ENCODE assay signal across 8 cellular contexts in genomic region chr12:48197967-48198618, GRCh38. TPM values are rescaled to one million over a fixed set of nuclear protein-coding genes. Genes with fewer than 3 reads are reported as not detected.
A peak's percentile ranks its signal among the peaks of the same experiment; 100 is the strongest.
DNase-seq lines count a peak whose midpoint lies in the region; ATAC-seq, FAIRE-seq and TF ChIP-seq lines count a peak whose summit lies in the region.

No MANE protein-coding gene starts in this region.

- peak overlapping the region; percentile 99 for H2AFZ ChIP-seq in keratinocyte (ENCODE audit: control insufficient read depth, low read length)

- no peaks in the 10 kb centered on the region for H3K9me3 ChIP-seq in keratinocyte (ENCODE audit: control insufficient read depth, low read depth, low read length)

- H3K36me3 ChIP-seq in keratinocyte (ENCODE audit: control insufficient read depth in 2 of 2, extremely low read depth in 1 of 2, insufficient read depth in 2 of 2, low read length in 2 of 2) = no peaks in the 10 kb centered on the region

- no peaks in the 10 kb centered on the region for H3K9me1 ChIP-seq in keratinocyte (ENCODE audit: control insufficient read depth, extremely low read depth, insufficient read depth, low read length)

- dilution Hi-C loops in keratinocyte (cut with MboI; ENCODE audit: extremely low pct_ligation_motif_present, low sequenced_read_pairs) = no loop called here

- DNase-seq in NCI-H2081 treated with DMSO at 0.1 percent for 48 hours (lab: John Stamatoyannopoulos, UW) (peak; percentile 94), cerebellar cortex (ENCODE audit: low spot score) (peak; percentile 99), keratinocyte (ENCODE audit: low read depth, low spot score) (peak; percentile 62), NCI-H2171 (lab: John Stamatoyannopoulos, UW) (no peak)
- DNase-seq in activated CD4-positive, CD25-positive, alpha-beta regulatory T cell treated with anti-CD3 and anti-CD28 coated beads, Interleukin-2, amount 50 U/mL, for 16 hours (ENCODE audit: low read depth, low spot score) = peak; percentile 84
- peak; percentile 76 to 78 for DNase-seq in stimulated activated CD4-positive, alpha-beta T cell treated with anti-CD3 and anti-CD28 coated beads, Interleukin-15, amount 100 ng/mL, for 1 hour (ENCODE audit: low read depth in 1 of 2, low spot score in 1 of 2)

- ATAC-seq in GM18498 (IDR thresholded peaks at IDR 0.05; ENCODE audit: unreplicated experiment) (peak; percentile 100), HG02852 (IDR thresholded peaks at IDR 0.05; ENCODE audit: unreplicated experiment) (peak; percentile 100)

- H3K4me2 ChIP-seq in keratinocyte (ENCODE audit: control insufficient read depth, extremely low read depth, insufficient read depth, low read depth, low read length) = peak overlapping the region; percentile 69

- peak in 1 of 3 experiments; percentile 23 for TF ChIP-seq CTCF in keratinocyte (optimal IDR thresholded peaks at IDR 0.05 in 1 of 3, IDR thresholded peaks at IDR 0.05 in 1 of 3, conservative IDR thresholded peaks at IDR 0.05 in 1 of 3; ENCODE audit: extremely low read depth in 1 of 3, insufficient read depth in 2 of 3, low read length in 3 of 3)

- H4K20me1 ChIP-seq in keratinocyte (ENCODE audit: control insufficient read depth, extremely low read depth, insufficient read depth, low read length) = no peaks in the 10 kb centered on the region

- no peaks in the 10 kb centered on the region for H3K79me2 ChIP-seq in keratinocyte (ENCODE audit: control insufficient read depth, insufficient read depth, low read length)

- peak overlapping the region; percentile 75 to 96 (median 84) for H3K4me3 ChIP-seq in keratinocyte (ENCODE audit: control insufficient read depth in 2 of 3, extremely low read depth in 1 of 3, insufficient read depth in 2 of 3, low read depth in 1 of 3, low read length in 3 of 3)

- FAIRE-seq in keratinocyte (lab: Jason Lieb, UNC) = peak; percentile 26

- no peaks in the 10 kb centered on the region for H3K4me1 ChIP-seq in keratinocyte (ENCODE audit: control insufficient read depth, extremely low read depth, insufficient read depth, low read length)

- peak overlapping the region; percentile 90 for H3K9ac ChIP-seq in keratinocyte (ENCODE audit: control insufficient read depth, extremely low read depth, insufficient read depth, low read length)

- H3K27ac ChIP-seq in keratinocyte (ENCODE audit: control insufficient read depth, insufficient read depth, low read length) = peak overlapping the region; percentile 84

- H3K27me3 ChIP-seq in keratinocyte (ENCODE audit: control insufficient read depth, extremely low read depth, insufficient read depth, low read length) = no peaks in the 10 kb centered on the region

RNA-seq across cellular contexts. Expression of gene OR10AD1, which starts 5.0 kb away (rescaled TPM):
- not detected in 3 replicates for polyA plus RNA-seq in keratinocyte
- polyA plus RNA-seq in keratinocyte (2011; ENCODE audit: low read depth) = not detected
- not detected in 2 replicates for polyA plus RNA-seq in keratinocyte (2011; cell fraction: cytosol; rRNA removed)
- polyA plus RNA-seq in keratinocyte (2011; cell fraction: nucleus; rRNA removed) = not detected in 2 replicates
- polyA plus RNA-seq in keratinocyte (2012; ENCODE audit: low replicate concordance) = 0.13 TPM in 1 of 2 replicates, not detected in the other
- polyA minus RNA-seq in keratinocyte = not detected in 3 replicates
- not detected for polyA minus RNA-seq in keratinocyte (2011; cell fraction: cytosol; rRNA and poly(A)+ RNA removed)
- polyA minus RNA-seq in keratinocyte (2011; cell fraction: nucleus; rRNA and poly(A)+ RNA removed) = not detected in 2 replicates

RNA-seq across cellular contexts. Expression of gene CCDC184, which starts 14.6 kb away (rescaled TPM):
- 0.19 to 0.51 TPM (median 0.21 TPM) in 3 replicates for polyA plus RNA-seq in keratinocyte
- not detected for polyA plus RNA-seq in keratinocyte (2011; ENCODE audit: low read depth)
- 0.64 and 0.87 TPM in 2 replicates for polyA plus RNA-seq in keratinocyte (2011; cell fraction: cytosol; rRNA removed)
- 0.88 and 1.6 TPM in 2 replicates for polyA plus RNA-seq in keratinocyte (2011; cell fraction: nucleus; rRNA removed)
- 0.08 and 0.45 TPM in 2 replicates for polyA plus RNA-seq in keratinocyte (2012; ENCODE audit: low replicate concordance)
- polyA minus RNA-seq in keratinocyte = 0.13 to 0.20 TPM in 2 of 3 replicates, not detected in the other
- polyA minus RNA-seq in keratinocyte (2011; cell fraction: cytosol; rRNA and poly(A)+ RNA removed) = not detected
- 0.42 and 0.62 TPM in 2 replicates for polyA minus RNA-seq in keratinocyte (2011; cell fraction: nucleus; rRNA and poly(A)+ RNA removed)

RNA-seq across cellular contexts. Expression of gene ASB8, which starts 40.8 kb away (rescaled TPM):
- 18.4 to 21.7 TPM (median 19.0 TPM) in 3 replicates for polyA plus RNA-seq in keratinocyte
- polyA plus RNA-seq in keratinocyte (2011; ENCODE audit: low read depth) = 1.9 TPM
- polyA plus RNA-seq in keratinocyte (2011; cell fraction: cytosol; rRNA removed) = 11.3 and 13.7 TPM in 2 replicates
- 11.4 and 13.6 TPM in 2 replicates for polyA plus RNA-seq in keratinocyte (2011; cell fraction: nucleus; rRNA removed)
- polyA plus RNA-seq in keratinocyte (2012; ENCODE audit: low replicate concordance) = 10.5 and 18.7 TPM in 2 replicates
- polyA minus RNA-seq in keratinocyte = 17.9 to 27.7 TPM (median 22.1 TPM) in 3 replicates
- 8.4 TPM for polyA minus RNA-seq in keratinocyte (2011; cell fraction: cytosol; rRNA and poly(A)+ RNA removed)
- polyA minus RNA-seq in keratinocyte (2011; cell fraction: nucleus; rRNA and poly(A)+ RNA removed) = 5.7 and 9.4 TPM in 2 replicates
